In genomic region chr1:58189453-58189852, GRCh38 we compare ENCODE assay signal across 32 cellular contexts.
"Had no signal": no experiment of that assay in that cellular context is flagged by ENCODE, and none has a peak within 500 bp of the region (broad histone marks: within the 10 kb centered on the region; RNA-seq: fewer than 3 reads in every experiment).

No MANE protein-coding gene starts in this region.

- H3K4me1 ChIP-seq: ascending aorta, Peyer's patch had no signal

- H3K27ac Mint-ChIP-seq: activated CD4-positive, alpha-beta T cell treated with anti-CD3 and anti-CD28 coated beads, Interleukin-2, amount 10 ng/mL, durations not matched to agents 24 days and 14 days; activated CD8-positive, alpha-beta T cell treated with anti-CD3 and anti-CD28 coated beads, Interleukin-2, amount 10 ng/mL, durations not matched to agents 7 days and 5 days; activated naive CD4-positive, alpha-beta T cell treated with anti-CD3 and anti-CD28 coated beads, Interleukin-2, amount 50 U/mL, for 24 hours; activated naive CD8-positive, alpha-beta T cell treated with anti-CD3 and anti-CD28 coated beads, Interleukin-2, amount 10 ng/mL, durations not matched to agents 7 days and 5 days; activated T-cell treated with anti-CD3 and anti-CD28 coated beads, Interleukin-2, amount 50 U/mL, for 24 hours; activated T-helper 2 cell treated with anti-CD3 and anti-CD28 coated beads, Interferon-gamma antibody, Interleukin-2, Interleukin-4, amounts not matched to agents 10 μg/mL and 5 μg/mL and 100 μg/mL, durations not matched to agents 14 hours and 24 hours and 36 hours had no signal

- H3K27ac ChIP-seq: ascending aorta, KMS-11, Peyer's patch, WERI-Rb-1 had no signal

- DNase-seq: activated CD4-positive, alpha-beta T cell treated with anti-CD3 and anti-CD28 coated beads, Interleukin-2, amount 10 ng/mL, durations not matched to agents 24 days and 14 days; activated CD4-positive, alpha-beta T cell treated with anti-CD3 and anti-CD28 coated beads, Interleukin-2, amount 50 U/mL, for 4 hours; activated CD4-positive, CD25-positive, alpha-beta regulatory T cell; activated CD8-positive, alpha-beta T cell treated with anti-CD3 and anti-CD28 coated beads, Interleukin-2, amount 10 ng/mL, durations not matched to agents 7 days and 5 days; activated gamma-delta T cell; activated naive CD4-positive, alpha-beta T cell treated with Interleukin-2 at 50 U/mL for 16 hours; activated naive CD8-positive, alpha-beta T cell treated with anti-CD3 and anti-CD28 coated beads, Interleukin-2, amount 10 ng/mL, durations not matched to agents 7 days and 5 days; activated T-cell treated with anti-CD3 and anti-CD28 coated beads, Interleukin-2, amount 50 U/mL, for 24 hours; amygdala; caudate nucleus; MM.1S; MV-4-11; NCI-H1092; NCI-H1436 treated with DMSO at 0.1 percent for 48 hours; NCI-H1694 treated with DMSO at 0.1 percent for 48 hours; NCI-H2029; NCI-H510A; NCI-H526; NCI-H748 treated with DMSO at 0.1 percent for 48 hours; NK-92 treated with Interleukin-12 subunit alpha and Interleukin-12 subunit beta, amount 100 ng/mL, for 24 hours; PC-3; Peyer's patch; RPMI8226; SW 1271; T-helper 1 cell; T-helper 2 cell; T-helper 9 cell; WERI-Rb-1 had no signal

- H3K4me3 Mint-ChIP-seq: activated CD4-positive, alpha-beta T cell treated with anti-CD3 and anti-CD28 coated beads, Interleukin-2, amount 10 ng/mL, durations not matched to agents 24 days and 14 days; activated CD8-positive, alpha-beta T cell treated with anti-CD3 and anti-CD28 coated beads, Interleukin-2, amount 10 ng/mL, durations not matched to agents 7 days and 5 days; activated naive CD4-positive, alpha-beta T cell treated with anti-CD3 and anti-CD28 coated beads, Interleukin-2, amount 50 U/mL, for 24 hours; activated naive CD8-positive, alpha-beta T cell treated with anti-CD3 and anti-CD28 coated beads, Interleukin-2, amount 10 ng/mL, durations not matched to agents 7 days and 5 days; activated T-cell treated with anti-CD3 and anti-CD28 coated beads, Interleukin-2, amount 50 U/mL, for 24 hours had no signal

- H3K36me3 ChIP-seq: ascending aorta, Peyer's patch, WERI-Rb-1 had no signal

- H3K9me3 ChIP-seq: ascending aorta, Peyer's patch had no signal

- H3K4me1 Mint-ChIP-seq: activated CD4-positive, alpha-beta T cell treated with anti-CD3 and anti-CD28 coated beads, Interleukin-2, amount 10 ng/mL, durations not matched to agents 24 days and 14 days; activated naive CD4-positive, alpha-beta T cell treated with anti-CD3 and anti-CD28 coated beads, Interleukin-2, amount 50 U/mL, for 24 hours; activated naive CD8-positive, alpha-beta T cell treated with anti-CD3 and anti-CD28 coated beads, Interleukin-2, amount 10 ng/mL, durations not matched to agents 7 days and 5 days had no signal

- H3K36me3 Mint-ChIP-seq: activated naive CD4-positive, alpha-beta T cell treated with anti-CD3 and anti-CD28 coated beads, Interleukin-2, amount 50 U/mL, for 24 hours; activated naive CD8-positive, alpha-beta T cell treated with anti-CD3 and anti-CD28 coated beads, Interleukin-2, amount 10 ng/mL, durations not matched to agents 7 days and 5 days had no signal

- H3K27me3 ChIP-seq: ascending aorta, Peyer's patch had no signal

- H3K9me3 Mint-ChIP-seq: activated CD4-positive, alpha-beta T cell treated with anti-CD3 and anti-CD28 coated beads, Interleukin-2, amount 10 ng/mL, durations not matched to agents 24 days and 14 days; activated naive CD8-positive, alpha-beta T cell treated with anti-CD3 and anti-CD28 coated beads, Interleukin-2, amount 10 ng/mL, durations not matched to agents 7 days and 5 days; activated T-cell treated with anti-CD3 and anti-CD28 coated beads, Interleukin-2, amount 50 U/mL, for 24 hours; activated T-helper 2 cell treated with anti-CD3 and anti-CD28 coated beads, Interferon-gamma antibody, Interleukin-2, Interleukin-4, amounts not matched to agents 10 μg/mL and 5 μg/mL and 100 μg/mL, durations not matched to agents 14 hours and 24 hours and 36 hours had no signal

- H3K27me3 Mint-ChIP-seq: activated CD4-positive, alpha-beta T cell treated with anti-CD3 and anti-CD28 coated beads, Interleukin-2, amount 10 ng/mL, durations not matched to agents 24 days and 14 days had no signal

- H3K4me3 ChIP-seq: ascending aorta, Peyer's patch had no signal

- ATAC-seq: activated CD8-positive, alpha-beta T cell treated with anti-CD3 and anti-CD28 coated beads, Interleukin-2, amount 10 ng/mL, durations not matched to agents 7 days and 5 days; PC-3 had no signal
